21 cellular contexts compared by ENCODE assay signal in the genomic region with DNA sequence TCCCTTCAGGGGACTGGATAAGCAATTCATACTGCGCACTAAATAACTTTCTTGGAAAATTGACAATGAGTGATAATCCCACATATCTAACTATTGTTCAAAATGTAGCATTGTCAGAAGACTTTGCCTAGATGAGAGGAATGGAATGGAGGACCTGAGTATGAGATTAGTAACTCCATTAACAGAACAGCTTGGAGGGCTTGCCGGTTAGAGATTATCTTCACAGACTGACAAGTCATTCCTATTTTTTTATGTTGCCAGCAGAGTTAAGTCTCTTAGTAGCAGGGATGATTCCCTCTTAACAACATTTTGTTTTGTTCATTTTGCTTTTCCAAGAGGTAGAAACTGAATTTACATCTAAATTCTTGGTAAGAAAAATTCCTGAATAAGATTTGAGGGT. TPM values are rescaled to one million over a fixed set of nuclear protein-coding genes. Genes with fewer than 3 reads are reported as not detected.
DNase-seq lines count a peak whose midpoint lies in the region; ATAC-seq and TF ChIP-seq lines count a peak whose summit lies in the region.
"Had no signal": no experiment of that assay in that cellular context is flagged by ENCODE, and none has a peak within 500 bp of the region (broad histone marks: within the 10 kb centered on the region; RNA-seq: fewer than 3 reads in every experiment).

No MANE protein-coding gene starts in this region.

- intact Hi-C loops in body of pancreas (cut with DNase I), result no loop called here

- H3K4me1 ChIP-seq in CD8-positive, alpha-beta memory T cell (ENCODE audit: insufficient read depth, low read length), result no peaks in the 10 kb centered on the region
- H3K4me1 ChIP-seq in body of pancreas, result peaks cover 48% of the 10 kb centered on the region
- H3K4me1 ChIP-seq: BE2C; BLaER1 treated with 17β-estradiol and CSF1 and Interleukin-3, amounts not matched to agents 10 nM and 100 nM had no signal

- H3K27ac Mint-ChIP-seq in CD8-positive, alpha-beta memory T cell, result peak overlapping the region in 5 of 8 donors; percentile 17 to 54 (median 33)
- H3K27ac Mint-ChIP-seq: CD8-positive, alpha-beta T cell; GM23338; H9; HFFc6 had no signal

- no peaks in the 10 kb centered on the region for H3K27me3 ChIP-seq in CD8-positive, alpha-beta memory T cell (ENCODE audit: insufficient read depth, low read length, poor library complexity, severe bottlenecking)
- no peaks in the 10 kb centered on the region for H3K27me3 ChIP-seq in body of pancreas
- H3K27me3 ChIP-seq: BE2C; BLaER1 treated with 17β-estradiol and CSF1 and Interleukin-3, amounts not matched to agents 10 nM and 100 nM had no signal

- TF ChIP-seq POLR2A in body of pancreas (IDR thresholded peaks at IDR 0.05) (no peak), erythroblast (IDR thresholded peaks at IDR 0.05; ENCODE audit: low read length) (no peak)

- CTCF ChIA-PET in CD8-positive, alpha-beta memory T cell (lab: Charles Lee), result no interaction called here

- H3K36me3 Mint-ChIP-seq in CD8-positive, alpha-beta memory T cell, result peaks cover 4 to 81% (median 41%) of the 10 kb centered on the region in 3 donors

- ATAC-seq in body of pancreas, result no peak
- ATAC-seq: A549; CD8-positive, alpha-beta T cell; GM12878; GM23338; HCT116 had no signal

- H3K27ac ChIP-seq in CD8-positive, alpha-beta memory T cell (ENCODE audit: low read depth, low read length), result no peak overlapping the region
- peak overlapping the region in 3 of 4 donors; percentile 11 to 43 (median 36) for H3K27ac ChIP-seq in body of pancreas
- H3K27ac ChIP-seq: A549; BLaER1 treated with 17β-estradiol and CSF1 and Interleukin-3, amounts not matched to agents 10 nM and 100 nM had no signal

- no peaks in the 10 kb centered on the region for H3K27me3 Mint-ChIP-seq in CD8-positive, alpha-beta memory T cell

- 38 to 55% methylated on average over 2 of the region's 2 CpGs for WGBS in body of pancreas, 2 donors

- H3K4me1 Mint-ChIP-seq in CD8-positive, alpha-beta memory T cell, result peaks cover 60 to 79% (median 78%) of the 10 kb centered on the region in 3 donors
- H3K4me1 Mint-ChIP-seq: GM23338, H9 had no signal

- no peak overlapping the region for H3K4me3 ChIP-seq in CD8-positive, alpha-beta memory T cell (ENCODE audit: low read length)
- H3K4me3 ChIP-seq in body of pancreas, result no peak overlapping the region
- H3K4me3 ChIP-seq: A549; BLaER1 treated with 17β-estradiol and CSF1 and Interleukin-3, amounts not matched to agents 10 nM and 100 nM; GM12878; GM23338 had no signal

- no peak for DNase-seq in CD8-positive, alpha-beta memory T cell
- DNase-seq in NCI-H82 (lab: John Stamatoyannopoulos, UW), result peak; percentile 86
- DNase-seq in body of pancreas, result no peak
- no peak for DNase-seq in activated CD4-positive, alpha-beta T cell treated with anti-CD3 and anti-CD28 coated beads, Interleukin-2, amount 50 U/mL, for 1 hour
- no peak for DNase-seq in GDM1 (lab: John Stamatoyannopoulos, UW)
- no peak for DNase-seq in erythroblast (lab: John Stamatoyannopoulos, UW)
- no peak for DNase-seq in HuH-7.5 (ENCODE audit: low spot score)
- DNase-seq: 8988T; ACHN; AML-193; BE2C; CD8-positive, alpha-beta T cell; DMS153; DND-41; H9; HFFc6 had no signal

- no peak overlapping the region for H3K4me3 Mint-ChIP-seq in CD8-positive, alpha-beta memory T cell
- H3K4me3 Mint-ChIP-seq: CD8-positive, alpha-beta T cell; GM23338; H9; HFFc6 had no signal

- H3K9me3 ChIP-seq in CD8-positive, alpha-beta memory T cell (ENCODE audit: low read length), result no peaks in the 10 kb centered on the region
- no peaks in the 10 kb centered on the region for H3K9me3 ChIP-seq in body of pancreas
- H3K9me3 ChIP-seq: A549; BE2C; BLaER1 treated with 17β-estradiol and CSF1 and Interleukin-3, amounts not matched to agents 10 nM and 100 nM had no signal

- POLR2A ChIA-PET in CD8-positive, alpha-beta memory T cell (lab: Charles Lee), result no interaction called here

- no peak for TF ChIP-seq CTCF in body of pancreas (IDR thresholded peaks at IDR 0.05)

- peaks cover 13% of the 10 kb centered on the region for H3K36me3 ChIP-seq in CD8-positive, alpha-beta memory T cell (ENCODE audit: insufficient read depth, low read length)
- H3K36me3 ChIP-seq in body of pancreas (replicated peaks in 1 of 2; ENCODE audit: insufficient read depth in 1 of 2, low read depth in 2 of 2), result peaks cover 0 to 2% of the 10 kb centered on the region in 2 donors

- no peaks in the 10 kb centered on the region for H3K9me3 Mint-ChIP-seq in CD8-positive, alpha-beta memory T cell
- H3K9me3 Mint-ChIP-seq: CD8-positive, alpha-beta T cell; GM23338; H9; HFFc6 had no signal

RNA-seq across cellular contexts. Expression of gene BACE1-AS, which starts 7.1 kb away (rescaled TPM):
- 1 to 10 TPM; 3.8 to 4.5 TPM for total RNA-seq in CD8-positive, alpha-beta memory T cell
- 1.3 TPM for polyA plus RNA-seq in CD8-positive, alpha-beta memory T cell
- total RNA-seq in body of pancreas, result 1 to 10 TPM; 5.3 to 6.0 TPM

RNA-seq across cellular contexts. Expression of gene BACE1, which starts 32.0 kb away (rescaled TPM):
- 1 to 10 TPM; 2.5 to 2.9 TPM for total RNA-seq in CD8-positive, alpha-beta memory T cell
- polyA plus RNA-seq in CD8-positive, alpha-beta memory T cell, result 2.0 TPM
- total RNA-seq in body of pancreas, result 10 to 100 TPM; 47.0 to 70.5 TPM

RNA-seq across cellular contexts. Expression of gene CEP164, which starts 43.6 kb away (rescaled TPM):
- total RNA-seq in CD8-positive, alpha-beta memory T cell, result 10 to 100 TPM; 34.6 to 40.5 TPM
- polyA plus RNA-seq in CD8-positive, alpha-beta memory T cell, result 25.7 TPM
- total RNA-seq in body of pancreas, result 10 to 100 TPM; 29.1 to 45.8 TPM

RNA-seq across cellular contexts. Expression of gene RNF214, which starts 51.6 kb away (rescaled TPM):
- total RNA-seq in CD8-positive, alpha-beta memory T cell, result 10 to 100 TPM; 25.1 to 25.3 TPM
- 35.0 TPM for polyA plus RNA-seq in CD8-positive, alpha-beta memory T cell
- 10 to 100 TPM; 10.2 to 12.5 TPM for total RNA-seq in body of pancreas

RNA-seq across cellular contexts. Expression of gene PCSK7, which starts 52.2 kb away (rescaled TPM):
- total RNA-seq in CD8-positive, alpha-beta memory T cell, result 100 to 1,000 TPM in 1 of 2 experiments, 10 to 100 TPM in 1; 99.6 to 101 TPM
- polyA plus RNA-seq in CD8-positive, alpha-beta memory T cell, result 81.7 TPM
- total RNA-seq in body of pancreas, result 10 to 100 TPM; 25.9 to 86.0 TPM

Comparison
In these comparisons a context has a peak if more than half of its experiments do, and no peak if none do; other contexts are left out.
1. RNA of gene BACE1, which starts 32.0 kb away (total RNA-seq): 47.0 to 70.5 TPM in body of pancreas; 2.5 to 2.9 TPM in CD8-positive, alpha-beta memory T cell; every median in the first group is over 10 times any median in the second.